In the genomic region with DNA sequence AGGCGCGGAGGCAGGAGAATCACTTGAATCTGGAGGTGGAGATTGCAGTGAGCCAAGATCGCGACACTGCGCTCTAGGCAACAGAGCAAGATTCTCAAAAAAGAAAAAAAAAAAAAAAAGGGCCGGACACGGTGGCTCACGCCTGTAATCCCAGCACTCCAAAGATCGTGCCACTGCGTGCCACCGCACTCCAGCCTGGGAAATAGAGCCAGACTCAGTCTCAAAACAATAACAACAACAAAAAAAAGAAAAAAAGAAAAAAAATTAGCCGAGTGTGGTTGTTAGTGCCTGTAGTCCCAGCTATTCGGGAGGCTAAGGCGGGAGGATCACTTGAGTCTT, we compare ENCODE assay signal across 8 cellular contexts. TPM values are rescaled to one million over a fixed set of nuclear protein-coding genes. Genes with fewer than 3 reads are reported as not detected.
DNase-seq lines count a peak whose midpoint lies in the region; ATAC-seq and TF ChIP-seq lines count a peak whose summit lies in the region.

No MANE protein-coding gene starts in this region.

- H3K27ac ChIP-seq in vagina, result no peak overlapping the region

- H3K9me3 Mint-ChIP-seq in T-helper 2 cell treated with Interferon-gamma antibody and Interleukin-4, amounts not matched to agents 5 μg/mL and 100 μg/mL, for 36 hours, result no peaks in the 10 kb centered on the region
- H3K9me3 Mint-ChIP-seq in activated CD8-positive, alpha-beta T cell treated with anti-CD3 and anti-CD28 coated beads, Interleukin-2, amount 10 ng/mL, durations not matched to agents 7 days and 5 days (ENCODE audit: insufficient read depth), result no peaks in the 10 kb centered on the region
- peaks cover 5% of the 10 kb centered on the region for H3K9me3 Mint-ChIP-seq in glutamatergic neuron (ENCODE audit: unreplicated experiment)
- no peaks in the 10 kb centered on the region for H3K9me3 Mint-ChIP-seq in stimulated activated effector memory CD8-positive, alpha-beta T cell treated with anti-CD3 and anti-CD28 coated beads, Interleukin-12 subunit alpha, Interleukin-12 subunit beta, amount 100 ng/mL, for 72 hours

- peak overlapping the region; percentile 98 for H3K4me3 Mint-ChIP-seq in T-helper 2 cell treated with Interferon-gamma antibody and Interleukin-4, amounts not matched to agents 5 μg/mL and 100 μg/mL, for 36 hours
- peak overlapping the region; percentile 99 for H3K4me3 Mint-ChIP-seq in activated CD8-positive, alpha-beta T cell treated with anti-CD3 and anti-CD28 coated beads, Interleukin-2, amount 10 ng/mL, durations not matched to agents 7 days and 5 days
- peak overlapping the region; percentile 97 for H3K4me3 Mint-ChIP-seq in glutamatergic neuron (ENCODE audit: unreplicated experiment)
- peak overlapping the region; percentile 99 for H3K4me3 Mint-ChIP-seq in stimulated activated effector memory CD8-positive, alpha-beta T cell treated with anti-CD3 and anti-CD28 coated beads, Interleukin-12 subunit alpha, Interleukin-12 subunit beta, amount 100 ng/mL, for 72 hours

- no peaks in the 10 kb centered on the region for H3K9me3 ChIP-seq in vagina

- intact Hi-C loops in vagina (cut with DNase I), result no loop called here

- DNase-seq in T-helper 2 cell treated with Interferon-gamma antibody and Interleukin-4, amounts not matched to agents 5 μg/mL and 100 μg/mL, for 36 hours (ENCODE audit: low spot score), result no peak
- DNase-seq in T-helper 2 cell, result no peak
- no peak for DNase-seq in activated CD8-positive, alpha-beta T cell treated with anti-CD3 and anti-CD28 coated beads, Interleukin-2, amount 10 ng/mL, durations not matched to agents 7 days and 5 days
- no peak for DNase-seq in glutamatergic neuron
- no peak for DNase-seq in stimulated activated effector memory CD8-positive, alpha-beta T cell treated with anti-CD3 and anti-CD28 coated beads, Interleukin-12 subunit alpha, Interleukin-12 subunit beta, amount 100 ng/mL, for 72 hours (ENCODE audit: low spot score in 2 of 2)
- no peak for DNase-seq in iPS-NIHi7 (ENCODE audit: extremely low spot score)
- no peak for DNase-seq in vagina (ENCODE audit: extremely low spot score in 2 of 2)

- peaks cover 27% of the 10 kb centered on the region for H3K4me1 Mint-ChIP-seq in T-helper 2 cell treated with Interferon-gamma antibody and Interleukin-4, amounts not matched to agents 5 μg/mL and 100 μg/mL, for 36 hours (ENCODE audit: low read depth)
- H3K4me1 Mint-ChIP-seq in activated CD8-positive, alpha-beta T cell treated with anti-CD3 and anti-CD28 coated beads, Interleukin-2, amount 10 ng/mL, durations not matched to agents 7 days and 5 days (ENCODE audit: low read depth), result peaks cover 39% of the 10 kb centered on the region
- H3K4me1 Mint-ChIP-seq in glutamatergic neuron (ENCODE audit: low read depth, unreplicated experiment), result peaks cover 7% of the 10 kb centered on the region
- peaks cover 37% of the 10 kb centered on the region for H3K4me1 Mint-ChIP-seq in stimulated activated effector memory CD8-positive, alpha-beta T cell treated with anti-CD3 and anti-CD28 coated beads, Interleukin-12 subunit alpha, Interleukin-12 subunit beta, amount 100 ng/mL, for 72 hours

- H3K36me3 Mint-ChIP-seq in T-helper 2 cell treated with Interferon-gamma antibody and Interleukin-4, amounts not matched to agents 5 μg/mL and 100 μg/mL, for 36 hours (ENCODE audit: low read depth), result peaks cover 41% of the 10 kb centered on the region
- H3K36me3 Mint-ChIP-seq in activated CD8-positive, alpha-beta T cell treated with anti-CD3 and anti-CD28 coated beads, Interleukin-2, amount 10 ng/mL, durations not matched to agents 7 days and 5 days (ENCODE audit: low read depth), result peaks cover 44% of the 10 kb centered on the region
- no peaks in the 10 kb centered on the region for H3K36me3 Mint-ChIP-seq in glutamatergic neuron (ENCODE audit: unreplicated experiment)
- H3K36me3 Mint-ChIP-seq in stimulated activated effector memory CD8-positive, alpha-beta T cell treated with anti-CD3 and anti-CD28 coated beads, Interleukin-12 subunit alpha, Interleukin-12 subunit beta, amount 100 ng/mL, for 72 hours, result peaks cover 49% of the 10 kb centered on the region

- H3K27me3 ChIP-seq in vagina, result no peaks in the 10 kb centered on the region

- TF ChIP-seq POLR2A in vagina (IDR thresholded peaks at IDR 0.05), result no peak

- peaks cover 0 to 32% of the 10 kb centered on the region in 2 donors for H3K36me3 ChIP-seq in vagina

- ATAC-seq in activated CD8-positive, alpha-beta T cell treated with anti-CD3 and anti-CD28 coated beads, Interleukin-2, amount 10 ng/mL, durations not matched to agents 7 days and 5 days, result no peak
- ATAC-seq in stimulated activated effector memory CD8-positive, alpha-beta T cell treated with anti-CD3 and anti-CD28 coated beads, Interleukin-12 subunit alpha, Interleukin-12 subunit beta, amount 100 ng/mL, for 72 hours, result no peak
- ATAC-seq in HG03108 (IDR thresholded peaks at IDR 0.05; ENCODE audit: unreplicated experiment), result no peak

- CTCF ChIA-PET in activated CD8-positive, alpha-beta T cell treated with anti-CD3 and anti-CD28 coated beads, Interleukin-2, amount 10 ng/mL, durations not matched to agents 7 days and 5 days (lab: Charles Lee), result no interaction called here

- H3K4me1 ChIP-seq in vagina, result peaks cover 26% of the 10 kb centered on the region

- no peaks in the 10 kb centered on the region for H3K27me3 Mint-ChIP-seq in T-helper 2 cell treated with Interferon-gamma antibody and Interleukin-4, amounts not matched to agents 5 μg/mL and 100 μg/mL, for 36 hours (ENCODE audit: low read depth)
- peaks cover under 1% of the 10 kb centered on the region for H3K27me3 Mint-ChIP-seq in activated CD8-positive, alpha-beta T cell treated with anti-CD3 and anti-CD28 coated beads, Interleukin-2, amount 10 ng/mL, durations not matched to agents 7 days and 5 days (ENCODE audit: low read depth)
- peaks cover 2% of the 10 kb centered on the region for H3K27me3 Mint-ChIP-seq in glutamatergic neuron (ENCODE audit: unreplicated experiment)

- TF ChIP-seq CTCF in glutamatergic neuron (IDR thresholded peaks at IDR 0.05; ENCODE audit: partially characterized antibody, unreplicated experiment) (no peak), vagina (IDR thresholded peaks at IDR 0.05) (no peak)

- no peak overlapping the region for H3K27ac Mint-ChIP-seq in T-helper 2 cell treated with Interferon-gamma antibody and Interleukin-4, amounts not matched to agents 5 μg/mL and 100 μg/mL, for 36 hours
- H3K27ac Mint-ChIP-seq in activated CD8-positive, alpha-beta T cell treated with anti-CD3 and anti-CD28 coated beads, Interleukin-2, amount 10 ng/mL, durations not matched to agents 7 days and 5 days, result peak overlapping the region; percentile 100
- H3K27ac Mint-ChIP-seq in glutamatergic neuron (ENCODE audit: unreplicated experiment), result peak overlapping the region; percentile 100
- peak overlapping the region; percentile 100 for H3K27ac Mint-ChIP-seq in stimulated activated effector memory CD8-positive, alpha-beta T cell treated with anti-CD3 and anti-CD28 coated beads, Interleukin-12 subunit alpha, Interleukin-12 subunit beta, amount 100 ng/mL, for 72 hours

- POLR2A ChIA-PET in activated CD8-positive, alpha-beta T cell treated with anti-CD3 and anti-CD28 coated beads, Interleukin-2, amount 10 ng/mL, durations not matched to agents 7 days and 5 days (lab: Charles Lee), result interaction anchor here (1.3 kb wide), 1 partner anchor 8 kb away, joined by 5 read pairs; no protein-coding TSS in a partner anchor

- no peak overlapping the region for H3K4me3 ChIP-seq in vagina

RNA-seq across cellular contexts. Expression of gene RPL6, which starts 0.5 kb away (rescaled TPM):
- 1,000 to 10,000 TPM; 1,104 to 1,130 TPM for total RNA-seq in activated CD8-positive, alpha-beta T cell treated with anti-CD3 and anti-CD28 coated beads, Interleukin-2, amount 10 ng/mL, durations not matched to agents 7 days and 5 days
- total RNA-seq in glutamatergic neuron (ENCODE audit: unreplicated experiment), result 967 TPM
- 1,081 TPM for total RNA-seq in vagina

RNA-seq across cellular contexts. Expression of gene PTPN11, which starts 8.9 kb away (rescaled TPM):
- total RNA-seq in activated CD8-positive, alpha-beta T cell treated with anti-CD3 and anti-CD28 coated beads, Interleukin-2, amount 10 ng/mL, durations not matched to agents 7 days and 5 days, result 100 to 1,000 TPM; 106 to 112 TPM
- 68.7 TPM for total RNA-seq in glutamatergic neuron (ENCODE audit: unreplicated experiment)
- total RNA-seq in vagina, result 57.2 TPM

RNA-seq across cellular contexts. Expression of gene HECTD4, which starts 27.6 kb away (rescaled TPM):
- 10 to 100 TPM; 39.3 to 47.8 TPM for total RNA-seq in activated CD8-positive, alpha-beta T cell treated with anti-CD3 and anti-CD28 coated beads, Interleukin-2, amount 10 ng/mL, durations not matched to agents 7 days and 5 days
- total RNA-seq in glutamatergic neuron (ENCODE audit: unreplicated experiment) (261 TPM), vagina (79.6 TPM)
